ENCODE assay signal across 31 cellular contexts in genomic region chrX:48516285-48516684, GRCh38.
"Had no signal": no experiment of that assay in that cellular context is flagged by ENCODE, and none has a peak within 500 bp of the region (broad histone marks: within the 10 kb centered on the region; RNA-seq: fewer than 3 reads in every experiment).

No MANE protein-coding gene starts in this region.

- H3K9me3 Mint-ChIP-seq: activated T-cell treated with anti-CD3 and anti-CD28 coated beads, Interleukin-2, amount 50 U/mL, for 24 hours; effector memory CD8-positive, alpha-beta T cell; stimulated activated effector memory CD8-positive, alpha-beta T cell treated with anti-CD3 and anti-CD28 coated beads, Interleukin-12 subunit alpha, Interleukin-12 subunit beta, amount 100 ng/mL, for 72 hours; stimulated activated naive CD8-positive, alpha-beta T cell treated with anti-CD3 and anti-CD28 coated beads, Interleukin-15, Interleukin-2, amounts not matched to agents 100 ng/mL and 50 ng/mL, for 24 hours; type B pancreatic cell had no signal

- FAIRE-seq: endothelial cell of umbilical vein, islet of Langerhans, small intestine had no signal

- H3K27me3 ChIP-seq: ascending aorta, brain microvascular endothelial cell, ovary, sigmoid colon, uterus had no signal

- DNase-seq: activated CD4-positive, alpha-beta T cell treated with anti-CD3 and anti-CD28 coated beads for 48 hours; activated CD8-positive, alpha-beta memory T cell treated with anti-CD3 and anti-CD28 coated beads for 24 hours; activated CD8-positive, alpha-beta memory T cell treated with anti-CD3 and anti-CD28 coated beads, Interleukin-2, amount 50 U/mL, for 4 hours; activated gamma-delta T cell treated with Interleukin-2 at 50 U/mL for 16 hours; activated T-cell treated with anti-CD3 and anti-CD28 coated beads, Interleukin-2, amount 50 U/mL, for 24 hours; brain microvascular endothelial cell; caudate nucleus; cortex of kidney; effector memory CD8-positive, alpha-beta T cell; foreskin fibroblast; mammary epithelial cell; ovary; sigmoid colon; small intestine; stimulated activated CD4-positive, alpha-beta T cell treated with anti-CD3 and anti-CD28 coated beads, Interleukin-4, amount 100 ng/mL, for 24 hours; T1000; uterus; WERI-Rb-1 had no signal

- H3K27ac ChIP-seq: ascending aorta, brain microvascular endothelial cell, ovary, sigmoid colon, SK-N-MC, thoracic aorta, uterus, WERI-Rb-1 had no signal

- H3K27ac Mint-ChIP-seq: activated T-cell treated with anti-CD3 and anti-CD28 coated beads, Interleukin-2, amount 50 U/mL, for 24 hours; effector memory CD8-positive, alpha-beta T cell; nephron; progenitor cell of endocrine pancreas; stimulated activated naive CD8-positive, alpha-beta T cell treated with anti-CD3 and anti-CD28 coated beads, Interleukin-15, Interleukin-2, amounts not matched to agents 100 ng/mL and 50 ng/mL, for 24 hours; type B pancreatic cell had no signal

- H3K9me3 ChIP-seq: ascending aorta, ovary, sigmoid colon, thoracic aorta, uterus had no signal

- H3K36me3 ChIP-seq: brain microvascular endothelial cell, ovary, uterus, WERI-Rb-1 had no signal

- H3K4me1 Mint-ChIP-seq: nephron had no signal

- ATAC-seq: activated CD4-positive, CD25-positive, alpha-beta regulatory T cell treated with anti-CD3 and anti-CD28 coated beads, Interleukin-2, amount 50 U/mL, for 24 hours; activated naive CD4-positive, alpha-beta T cell treated with anti-CD3 and anti-CD28 coated beads, Interleukin-2, amount 50 U/mL, for 72 hours; effector memory CD8-positive, alpha-beta T cell; esophagus mucosa; stimulated activated effector memory CD8-positive, alpha-beta T cell treated with anti-CD3 and anti-CD28 coated beads, Interleukin-12 subunit alpha, Interleukin-12 subunit beta, amount 100 ng/mL, for 72 hours had no signal

- H3K4me1 ChIP-seq: ascending aorta, sigmoid colon, uterus had no signal

- H3K4me3 ChIP-seq: ascending aorta, ovary, sigmoid colon, SK-N-MC, thoracic aorta, uterus had no signal

- H3K27me3 Mint-ChIP-seq: effector memory CD8-positive, alpha-beta T cell; progenitor cell of endocrine pancreas; stimulated activated naive CD8-positive, alpha-beta T cell treated with anti-CD3 and anti-CD28 coated beads, Interleukin-15, Interleukin-2, amounts not matched to agents 100 ng/mL and 50 ng/mL, for 24 hours; type B pancreatic cell had no signal

- H3K4me3 Mint-ChIP-seq: activated T-cell treated with anti-CD3 and anti-CD28 coated beads, Interleukin-2, amount 50 U/mL, for 24 hours; effector memory CD8-positive, alpha-beta T cell; nephron; stimulated activated effector memory CD8-positive, alpha-beta T cell treated with anti-CD3 and anti-CD28 coated beads, Interleukin-12 subunit alpha, Interleukin-12 subunit beta, amount 100 ng/mL, for 72 hours; stimulated activated naive CD8-positive, alpha-beta T cell treated with anti-CD3 and anti-CD28 coated beads, Interleukin-15, Interleukin-2, amounts not matched to agents 100 ng/mL and 50 ng/mL, for 24 hours; type B pancreatic cell had no signal
